Comparison of ENCODE assay signal across 1 cellular context in the genomic region with DNA sequence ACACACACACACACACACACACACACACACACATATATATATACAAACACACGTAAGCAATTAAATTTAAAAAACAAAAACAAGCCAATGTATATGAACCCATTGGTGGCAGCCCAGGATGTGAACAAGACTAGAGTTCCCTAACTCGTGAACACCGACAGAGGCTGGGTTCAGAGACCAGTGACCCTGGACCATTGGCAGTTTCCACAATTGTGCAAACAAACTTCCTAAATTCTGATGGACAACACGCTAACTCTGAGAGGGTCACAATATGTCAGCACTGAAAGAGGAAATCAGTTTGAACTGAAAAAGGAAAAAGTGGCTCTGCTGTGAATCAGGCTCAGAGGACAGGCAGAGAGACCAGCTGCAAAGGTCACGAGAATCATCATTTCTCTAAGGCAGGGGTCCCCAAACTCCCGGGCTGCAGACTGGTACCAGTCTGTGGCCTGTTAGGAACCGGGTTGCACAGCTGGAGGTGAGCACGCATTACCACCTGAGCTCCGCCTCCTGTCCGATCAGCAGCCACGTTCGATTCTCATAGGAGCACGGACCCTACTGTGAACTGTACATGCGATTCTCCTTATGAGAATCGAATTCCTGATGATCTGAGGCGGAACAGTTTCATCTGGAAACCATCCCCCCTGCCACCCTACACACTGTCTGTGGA.
TF ChIP-seq lines count a peak whose summit lies in the region.

No MANE protein-coding gene starts in this region.

TF ChIP-seq in HepG2, 621 proteins besides CTCF, POLR2A, EP300 and RAD21 (continued from another document):
- TF ChIP-seq, protein P1, sequence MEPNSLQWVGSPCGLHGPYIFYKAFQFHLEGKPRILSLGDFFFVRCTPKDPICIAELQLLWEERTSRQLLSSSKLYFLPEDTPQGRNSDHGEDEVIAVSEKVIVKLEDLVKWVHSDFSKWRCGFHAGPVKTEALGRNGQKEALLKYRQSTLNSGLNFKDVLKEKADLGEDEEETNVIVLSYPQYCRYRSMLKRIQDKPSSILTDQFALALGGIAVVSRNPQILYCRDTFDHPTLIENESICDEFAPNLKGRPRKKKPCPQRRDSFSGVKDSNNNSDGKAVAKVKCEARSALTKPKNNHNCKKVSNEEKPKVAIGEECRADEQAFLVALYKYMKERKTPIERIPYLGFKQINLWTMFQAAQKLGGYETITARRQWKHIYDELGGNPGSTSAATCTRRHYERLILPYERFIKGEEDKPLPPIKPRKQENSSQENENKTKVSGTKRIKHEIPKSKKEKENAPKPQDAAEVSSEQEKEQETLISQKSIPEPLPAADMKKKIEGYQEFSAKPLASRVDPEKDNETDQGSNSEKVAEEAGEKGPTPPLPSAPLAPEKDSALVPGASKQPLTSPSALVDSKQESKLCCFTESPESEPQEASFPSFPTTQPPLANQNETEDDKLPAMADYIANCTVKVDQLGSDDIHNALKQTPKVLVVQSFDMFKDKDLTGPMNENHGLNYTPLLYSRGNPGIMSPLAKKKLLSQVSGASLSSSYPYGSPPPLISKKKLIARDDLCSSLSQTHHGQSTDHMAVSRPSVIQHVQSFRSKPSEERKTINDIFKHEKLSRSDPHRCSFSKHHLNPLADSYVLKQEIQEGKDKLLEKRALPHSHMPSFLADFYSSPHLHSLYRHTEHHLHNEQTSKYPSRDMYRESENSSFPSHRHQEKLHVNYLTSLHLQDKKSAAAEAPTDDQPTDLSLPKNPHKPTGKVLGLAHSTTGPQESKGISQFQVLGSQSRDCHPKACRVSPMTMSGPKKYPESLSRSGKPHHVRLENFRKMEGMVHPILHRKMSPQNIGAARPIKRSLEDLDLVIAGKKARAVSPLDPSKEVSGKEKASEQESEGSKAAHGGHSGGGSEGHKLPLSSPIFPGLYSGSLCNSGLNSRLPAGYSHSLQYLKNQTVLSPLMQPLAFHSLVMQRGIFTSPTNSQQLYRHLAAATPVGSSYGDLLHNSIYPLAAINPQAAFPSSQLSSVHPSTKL (CRISPR knock-in tag; IDR thresholded peaks at IDR 0.05): peak; percentile 30; the same call in 1 of the 2 replicates
- no peak for TF ChIP-seq TIGD3 (CRISPR knock-in tag; IDR thresholded peaks at IDR 0.05; ENCODE audit: borderline replicate concordance)
- TF ChIP-seq TSC22D2 (CRISPR knock-in tag; IDR thresholded peaks at IDR 0.05; ENCODE audit: borderline replicate concordance): no peak
- TF ChIP-seq IRF2 (CRISPR knock-in tag; IDR thresholded peaks at IDR 0.05): no peak
- TF ChIP-seq ZNF264 (CRISPR knock-in tag; IDR thresholded peaks at IDR 0.05): no peak
- no peak for TF ChIP-seq ZNF703 (CRISPR knock-in tag; IDR thresholded peaks at IDR 0.05; ENCODE audit: borderline replicate concordance)
- no peak for TF ChIP-seq KMT2A (CRISPR knock-in tag; IDR thresholded peaks at IDR 0.05)
- peak; percentile 22; the same call in 1 of the 2 replicates for TF ChIP-seq SAP130 (CRISPR knock-in tag; IDR thresholded peaks at IDR 0.05; ENCODE audit: low read depth)
- no peak for TF ChIP-seq ZNF446 (CRISPR knock-in tag; IDR thresholded peaks at IDR 0.05)
- TF ChIP-seq KDM2A (CRISPR knock-in tag; IDR thresholded peaks at IDR 0.05; ENCODE audit: borderline replicate concordance, low read depth): no peak
- no peak for TF ChIP-seq YY1 (IDR thresholded peaks at IDR 0.05; ENCODE audit: insufficient read depth, insufficient replicate concordance, low read depth, low read length)
- TF ChIP-seq, protein P2, sequence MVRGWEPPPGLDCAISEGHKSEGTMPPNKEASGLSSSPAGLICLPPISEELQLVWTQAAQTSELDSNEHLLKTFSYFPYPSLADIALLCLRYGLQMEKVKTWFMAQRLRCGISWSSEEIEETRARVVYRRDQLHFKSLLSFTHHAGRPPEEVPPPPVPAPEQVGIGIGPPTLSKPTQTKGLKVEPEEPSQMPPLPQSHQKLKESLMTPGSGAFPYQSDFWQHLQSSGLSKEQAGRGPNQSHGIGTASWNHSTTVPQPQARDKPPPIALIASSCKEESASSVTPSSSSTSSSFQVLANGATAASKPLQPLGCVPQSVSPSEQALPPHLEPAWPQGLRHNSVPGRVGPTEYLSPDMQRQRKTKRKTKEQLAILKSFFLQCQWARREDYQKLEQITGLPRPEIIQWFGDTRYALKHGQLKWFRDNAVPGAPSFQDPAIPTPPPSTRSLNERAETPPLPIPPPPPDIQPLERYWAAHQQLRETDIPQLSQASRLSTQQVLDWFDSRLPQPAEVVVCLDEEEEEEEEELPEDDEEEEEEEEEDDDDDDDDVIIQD (CRISPR knock-in tag; IDR thresholded peaks at IDR 0.05; ENCODE audit: low read depth): peak; percentile 54; the same call in 1 of the 2 replicates
- no peak for TF ChIP-seq HBP1 (CRISPR knock-in tag; IDR thresholded peaks at IDR 0.05; ENCODE audit: low read depth)
- TF ChIP-seq, protein P3, sequence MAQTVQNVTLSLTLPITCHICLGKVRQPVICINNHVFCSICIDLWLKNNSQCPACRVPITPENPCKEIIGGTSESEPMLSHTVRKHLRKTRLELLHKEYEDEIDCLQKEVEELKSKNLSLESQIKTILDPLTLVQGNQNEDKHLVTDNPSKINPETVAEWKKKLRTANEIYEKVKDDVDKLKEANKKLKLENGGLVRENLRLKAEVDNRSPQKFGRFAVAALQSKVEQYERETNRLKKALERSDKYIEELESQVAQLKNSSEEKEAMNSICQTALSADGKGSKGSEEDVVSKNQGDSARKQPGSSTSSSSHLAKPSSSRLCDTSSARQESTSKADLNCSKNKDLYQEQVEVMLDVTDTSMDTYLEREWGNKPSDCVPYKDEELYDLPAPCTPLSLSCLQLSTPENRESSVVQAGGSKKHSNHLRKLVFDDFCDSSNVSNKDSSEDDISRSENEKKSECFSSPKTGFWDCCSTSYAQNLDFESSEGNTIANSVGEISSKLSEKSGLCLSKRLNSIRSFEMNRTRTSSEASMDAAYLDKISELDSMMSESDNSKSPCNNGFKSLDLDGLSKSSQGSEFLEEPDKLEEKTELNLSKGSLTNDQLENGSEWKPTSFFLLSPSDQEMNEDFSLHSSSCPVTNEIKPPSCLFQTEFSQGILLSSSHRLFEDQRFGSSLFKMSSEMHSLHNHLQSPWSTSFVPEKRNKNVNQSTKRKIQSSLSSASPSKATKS (CRISPR knock-in tag; IDR thresholded peaks at IDR 0.05): no peak
- no peak for TF ChIP-seq PRDM4 (CRISPR knock-in tag; IDR thresholded peaks at IDR 0.05; ENCODE audit: borderline replicate concordance)
- TF ChIP-seq U2AF2 (IDR thresholded peaks at IDR 0.05; ENCODE audit: low read depth, low read length): no peak
- TF ChIP-seq FOXK1 (CRISPR knock-in tag; IDR thresholded peaks at IDR 0.05; ENCODE audit: borderline replicate concordance, low read depth): no peak
- no peak for TF ChIP-seq ZNF564 (CRISPR knock-in tag; IDR thresholded peaks at IDR 0.05)
- TF ChIP-seq FIP1L1 (IDR thresholded peaks at IDR 0.05; ENCODE audit: borderline replicate concordance, insufficient read depth, low read depth, low read length): no peak
- TF ChIP-seq MED8 (CRISPR knock-in tag; IDR thresholded peaks at IDR 0.05; ENCODE audit: insufficient replicate concordance): no peak
- TF ChIP-seq ZNF543 (CRISPR knock-in tag; IDR thresholded peaks at IDR 0.05): no peak
- TF ChIP-seq ZNF598 (CRISPR knock-in tag; IDR thresholded peaks at IDR 0.05; ENCODE audit: borderline replicate concordance): no peak
- TF ChIP-seq ZNF549 (CRISPR knock-in tag; IDR thresholded peaks at IDR 0.05): no peak
- no peak for TF ChIP-seq ZC3H13 (CRISPR knock-in tag; IDR thresholded peaks at IDR 0.05)
- TF ChIP-seq NR2F6 (IDR thresholded peaks at IDR 0.05): 0 out of 2 replicates have a peak, but pooled peaks have one; percentile 18
- TF ChIP-seq NR2F6 (CRISPR knock-in tag; IDR thresholded peaks at IDR 0.05): peak; percentile 20; the same call in 1 of the 2 replicates
- TF ChIP-seq ZNF800 (CRISPR knock-in tag; IDR thresholded peaks at IDR 0.05): no peak
- no peak for TF ChIP-seq ZFP91 (CRISPR knock-in tag; IDR thresholded peaks at IDR 0.05; ENCODE audit: borderline replicate concordance)
- no peak for TF ChIP-seq ZNF230 (CRISPR knock-in tag; IDR thresholded peaks at IDR 0.05)
- no peak for TF ChIP-seq ZFP62 (CRISPR knock-in tag; IDR thresholded peaks at IDR 0.05)
